In genomic region chr6:56370591-56371198, GRCh38 we compare ENCODE assay signal across 1 cellular context.
A peak's percentile ranks its signal among the peaks of the same experiment; 100 is the strongest.
TF ChIP-seq lines count a peak whose summit lies in the region.

No MANE protein-coding gene starts in this region.

TF ChIP-seq in HepG2, 621 proteins besides CTCF, POLR2A, EP300 and RAD21 (continued from another document and continues in another):
- TF ChIP-seq TRIM22 (IDR thresholded peaks at IDR 0.05) (no peak), SOX5 (CRISPR knock-in tag; IDR thresholded peaks at IDR 0.05; ENCODE audit: borderline replicate concordance) (peak; percentile 86; the same call in 1 of the 2 replicates), ZNF740 (CRISPR knock-in tag; IDR thresholded peaks at IDR 0.05) (no peak), ARNTL (CRISPR knock-in tag; IDR thresholded peaks at IDR 0.05) (no peak), MAZ (IDR thresholded peaks at IDR 0.05; ENCODE audit: borderline replicate concordance, low read depth, low read length) (no peak), MAZ (CRISPR knock-in tag; IDR thresholded peaks at IDR 0.05; ENCODE audit: low read depth) (no peak), ZNF569 (CRISPR knock-in tag; IDR thresholded peaks at IDR 0.05; ENCODE audit: borderline replicate concordance) (no peak), SOX6 (IDR thresholded peaks at IDR 0.05) (no peak), SOX6 (CRISPR knock-in tag; IDR thresholded peaks at IDR 0.05) (peak; percentile 65), SOX13 (IDR thresholded peaks at IDR 0.05) (no peak), SOX13 (CRISPR knock-in tag; conservative IDR thresholded peaks at IDR 0.05 in 1 of 2, IDR thresholded peaks at IDR 0.05 in 1 of 2) (peak in 1 of 2 experiments; percentile 87; a peak in 2 of 4 replicates), GATA4 (IDR thresholded peaks at IDR 0.05; ENCODE audit: borderline replicate concordance, low read depth) (no peak), ZBTB14 (CRISPR knock-in tag; IDR thresholded peaks at IDR 0.05) (no peak), ZNF678 (CRISPR knock-in tag; IDR thresholded peaks at IDR 0.05) (no peak), ZMYM2 (CRISPR knock-in tag; IDR thresholded peaks at IDR 0.05) (0 out of 2 replicates have a peak, but pooled peaks have one; percentile 40), ASH2L (IDR thresholded peaks at IDR 0.05; ENCODE audit: insufficient read length, low read depth, low read length) (peak; percentile 8), SRSF4 (IDR thresholded peaks at IDR 0.05; ENCODE audit: low read depth, low read length, poor library complexity, severe bottlenecking) (no peak), PHF5A (CRISPR knock-in tag; IDR thresholded peaks at IDR 0.05; ENCODE audit: low read depth, unreplicated experiment) (no peak), KMT2A (CRISPR knock-in tag; IDR thresholded peaks at IDR 0.05) (no peak), ZMAT3 (CRISPR knock-in tag; conservative IDR thresholded peaks at IDR 0.05) (no peak), GPN1 (CRISPR knock-in tag; IDR thresholded peaks at IDR 0.05; ENCODE audit: borderline replicate concordance) (no peak), POGZ (CRISPR knock-in tag; IDR thresholded peaks at IDR 0.05) (no peak), NCOA2 (CRISPR knock-in tag; IDR thresholded peaks at IDR 0.05) (no peak), ZFP62 (CRISPR knock-in tag; IDR thresholded peaks at IDR 0.05) (no peak), RNF2 (conservative IDR thresholded peaks at IDR 0.05; ENCODE audit: low read depth) (no peak), ZNF30 (CRISPR knock-in tag; IDR thresholded peaks at IDR 0.05) (no peak), SPEN (CRISPR knock-in tag; IDR thresholded peaks at IDR 0.05; ENCODE audit: low read depth) (no peak), HDAC1 (CRISPR knock-in tag; IDR thresholded peaks at IDR 0.05) (0 out of 2 replicates have a peak, but pooled peaks have one; percentile 22), REST (IDR thresholded peaks at IDR 0.05; ENCODE audit: borderline replicate concordance in 1 of 2, low read depth in 1 of 2, low read length in 2 of 2) (no peak), FOXO4 (CRISPR knock-in tag; conservative IDR thresholded peaks at IDR 0.05) (no peak), ZNF430 (CRISPR knock-in tag; IDR thresholded peaks at IDR 0.05) (0 out of 2 replicates have a peak, but pooled peaks have one; percentile 21), PITX1 (CRISPR knock-in tag; IDR thresholded peaks at IDR 0.05) (no peak), ZBTB4 (CRISPR knock-in tag; IDR thresholded peaks at IDR 0.05; ENCODE audit: borderline replicate concordance) (no peak), CEBPG (CRISPR knock-in tag; IDR thresholded peaks at IDR 0.05) (peak; percentile 24; the same call in 1 of the 2 replicates), ZXDC (CRISPR knock-in tag; IDR thresholded peaks at IDR 0.05) (no peak), KIAA2018 (CRISPR knock-in tag; IDR thresholded peaks at IDR 0.05; ENCODE audit: borderline replicate concordance) (no peak), ATF7 (IDR thresholded peaks at IDR 0.05) (no peak), ATF7 (CRISPR knock-in tag; IDR thresholded peaks at IDR 0.05) (no peak), YEATS4 (CRISPR knock-in tag; IDR thresholded peaks at IDR 0.05; ENCODE audit: borderline replicate concordance) (0 out of 2 replicates have a peak, but pooled peaks have one; percentile 3), ZNF446 (CRISPR knock-in tag; IDR thresholded peaks at IDR 0.05) (no peak), MYNN (CRISPR knock-in tag; IDR thresholded peaks at IDR 0.05; ENCODE audit: low read depth) (no peak)
